23 cellular contexts compared by ENCODE assay signal in the genomic region with DNA sequence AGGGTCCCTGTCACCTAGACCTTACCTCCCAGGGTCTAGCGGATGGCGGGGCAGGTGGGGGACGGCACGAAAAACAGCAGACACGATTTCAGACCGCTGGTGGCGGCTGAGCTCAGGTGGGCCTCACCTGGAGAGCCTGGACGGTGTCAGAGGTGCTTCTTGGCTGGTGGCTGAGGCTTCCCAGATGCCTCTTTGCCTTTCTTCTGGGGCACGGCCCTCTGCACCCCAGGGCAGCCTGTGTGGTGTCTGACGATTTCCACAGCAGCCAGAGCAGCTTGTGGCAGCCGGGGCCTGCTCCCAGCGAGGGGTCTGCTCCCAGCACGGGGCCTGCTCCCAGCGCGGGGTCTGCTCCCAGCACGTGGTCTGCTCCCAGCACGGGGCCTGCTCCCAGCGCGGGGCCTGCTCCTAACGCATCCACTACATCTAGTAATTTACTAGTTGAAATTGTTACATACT.
DNase-seq lines count a peak whose midpoint lies in the region; ATAC-seq and TF ChIP-seq lines count a peak whose summit lies in the region.
"Had no signal": no experiment of that assay in that cellular context is flagged by ENCODE, and none has a peak within 500 bp of the region (broad histone marks: within the 10 kb centered on the region; RNA-seq: fewer than 3 reads in every experiment).

No MANE protein-coding gene starts in this region.

- BruUV-seq in A673 (replicated peaks; lab: Mats Ljungman, UMichigan) (no TSS peak), IMR-90 (replicated peaks; lab: Mats Ljungman, UMichigan) (no TSS peak)

- DNase-seq in A673 (ENCODE audit: low spot score) (peak; percentile 12), IMR-90 (no peak), choroid plexus epithelial cell (ENCODE audit: low read depth) (peak; percentile 17), HFFc6 (no peak), NCI-H2107 (lab: John Stamatoyannopoulos, UW) (no peak), DMS79 (lab: John Stamatoyannopoulos, UW) (no peak), right atrium auricular region (ENCODE audit: low spot score) (no peak)
- DNase-seq: activated CD4-positive, CD25-positive, alpha-beta regulatory T cell; activated T-cell treated with anti-CD3 and anti-CD28 coated beads, Interleukin-2, amount 50 U/mL, for 4 hours; cortex of kidney; foreskin fibroblast; KG1; MV-4-11; NCI-H2171; PC-9 had no signal

- H3K36me3 Mint-ChIP-seq in nephron (ENCODE audit: low read depth) = peaks cover 17% of the 10 kb centered on the region
- peaks cover 9% of the 10 kb centered on the region; the same call in 1 of the 2 replicates for H3K36me3 Mint-ChIP-seq in HFFc6 (ENCODE audit: low read depth)
- H3K36me3 Mint-ChIP-seq: activated naive CD4-positive, alpha-beta T cell treated with anti-CD3 and anti-CD28 coated beads, Interleukin-2, amount 50 U/mL, for 24 hours; natural killer cell treated with Interleukin-12 subunit alpha and Interleukin-12 subunit beta and Interleukin-15 and Interleukin-18, amount 100 ng/mL, for 72 hours had no signal

- no peak overlapping the region for H3K14ac ChIP-seq in IMR-90 (replicated peaks; ENCODE audit: low read depth, low read length)

- H4K20me1 ChIP-seq in IMR-90 (ENCODE audit: insufficient read depth, low read length) = peaks cover 14% of the 10 kb centered on the region; the same call in 1 of the 2 replicates

- no peaks in the 10 kb centered on the region for H3K9me3 ChIP-seq in A673 (ENCODE audit: low read depth, low read length, poor library complexity, severe bottlenecking)
- H3K9me3 ChIP-seq in IMR-90 (ENCODE audit: control insufficient read depth, insufficient read depth, low read length) = no peaks in the 10 kb centered on the region
- H3K9me3 ChIP-seq in right atrium auricular region = no peaks in the 10 kb centered on the region
- H3K9me3 ChIP-seq: thoracic aorta had no signal

- intact Hi-C loops in A673 (cut with micrococcal nuclease; ENCODE audit: unreplicated experiment) = no loop called here
- intact Hi-C loops in IMR-90 (cut with micrococcal nuclease) = no loop called here

- H2BK20ac ChIP-seq in IMR-90 (ENCODE audit: low read depth, low read length) = no peak overlapping the region

- H3K27me3 Mint-ChIP-seq in nephron (ENCODE audit: low read depth) (no peaks in the 10 kb centered on the region), HFFc6 (ENCODE audit: insufficient read depth) (peaks cover 4% of the 10 kb centered on the region; the same call in 1 of the 2 replicates)
- H3K27me3 Mint-ChIP-seq: activated naive CD4-positive, alpha-beta T cell treated with anti-CD3 and anti-CD28 coated beads, Interleukin-2, amount 50 U/mL, for 24 hours; natural killer cell treated with Interleukin-12 subunit alpha and Interleukin-12 subunit beta and Interleukin-15 and Interleukin-18, amount 100 ng/mL, for 72 hours had no signal

- H3K4me1 Mint-ChIP-seq in nephron (peaks cover 50% of the 10 kb centered on the region), HFFc6 (ENCODE audit: low read depth) (peaks cover 14% of the 10 kb centered on the region; the same call in 1 of the 2 replicates)

- H2AK9ac ChIP-seq in IMR-90 (replicated peaks; ENCODE audit: low read depth, low read length, poor library complexity) = no peak overlapping the region

- TF ChIP-seq CTCF in A673 (conservative IDR thresholded peaks at IDR 0.05; ENCODE audit: low read depth, low read length) (no peak), IMR-90 (conservative IDR thresholded peaks at IDR 0.05; ENCODE audit: low read depth, low read length) (no peak), choroid plexus epithelial cell (conservative IDR thresholded peaks at IDR 0.05; ENCODE audit: low read depth, low read length) (no peak), nephron (IDR thresholded peaks at IDR 0.05; ENCODE audit: unreplicated experiment in 3 of 3) (no peak), HFFc6 (IDR thresholded peaks at IDR 0.05) (no peak), right atrium auricular region (IDR thresholded peaks at IDR 0.05) (no peak)

- H3K9ac ChIP-seq in IMR-90 (ENCODE audit: low read depth, low read length) = no peak overlapping the region

- H3K4me3 ChIP-seq in A673 (ENCODE audit: low read depth, low read length, poor library complexity, severe bottlenecking) = no peak overlapping the region
- H3K4me3 ChIP-seq in IMR-90 (ENCODE audit: insufficient read depth, low read depth, low read length) = no peak overlapping the region
- H3K4me3 ChIP-seq in choroid plexus epithelial cell (ENCODE audit: low read depth, low read length) = no peak overlapping the region
- no peak overlapping the region for H3K4me3 ChIP-seq in right atrium auricular region
- H3K4me3 ChIP-seq: GM12878, HAP-1, PC-9, thoracic aorta had no signal

- no peak for TF ChIP-seq POLR2A in IMR-90 (IDR thresholded peaks at IDR 0.05; ENCODE audit: low read depth, low read length)

- no peak overlapping the region for H3K56ac ChIP-seq in IMR-90 (ENCODE audit: extremely low read depth, insufficient read depth, low read length)

- in situ Hi-C loops in IMR-90 (cut with MboI; ENCODE audit: low sequenced_read_pairs) = no loop called here

- no peak overlapping the region for H2BK5ac ChIP-seq in IMR-90 (ENCODE audit: low read depth, low read length, poor library complexity, severe bottlenecking)

- H4K91ac ChIP-seq in IMR-90 (ENCODE audit: insufficient read depth, low read depth, low read length) = no peak overlapping the region

- CTCF ChIA-PET in A673 (lab: Charles Lee) = no interaction called here
- CTCF ChIA-PET in IMR-90 (lab: Yijun Ruan, JAX) = interaction anchor here (0.9 kb wide), 1 partner anchor 12 kb away, joined by 5 read pairs; no protein-coding TSS in a partner anchor

- H3K27ac Mint-ChIP-seq in nephron (peak overlapping the region in 2 of 3 experiments; percentile 89 to 94), HFFc6 (no peak overlapping the region)
- H3K27ac Mint-ChIP-seq: activated naive CD4-positive, alpha-beta T cell treated with anti-CD3 and anti-CD28 coated beads, Interleukin-2, amount 50 U/mL, for 24 hours; natural killer cell treated with Interleukin-12 subunit alpha and Interleukin-12 subunit beta and Interleukin-15 and Interleukin-18, amount 100 ng/mL, for 72 hours; T-helper 2 cell treated with Interferon-gamma antibody and Interleukin-4, amounts not matched to agents 5 μg/mL and 100 μg/mL, for 36 hours had no signal

- H3K4me1 ChIP-seq in A673 (ENCODE audit: insufficient read depth, low read length, poor library complexity, severe bottlenecking) (no peaks in the 10 kb centered on the region), IMR-90 (ENCODE audit: control insufficient read depth, insufficient read depth, low read length) (peaks cover 9% of the 10 kb centered on the region), right atrium auricular region (peaks cover 0 to 8% of the 10 kb centered on the region in 2 donors)
- H3K4me1 ChIP-seq: HAP-1 had no signal

- H2AK5ac ChIP-seq in IMR-90 (ENCODE audit: low read depth, low read length) = no peak overlapping the region

- H4K5ac ChIP-seq in IMR-90 (ENCODE audit: low read depth, low read length) = no peak overlapping the region

- H3K27me3 ChIP-seq in A673 (replicated peaks; ENCODE audit: insufficient read depth, low read depth, low read length, poor library complexity) (no peaks in the 10 kb centered on the region), IMR-90 (ENCODE audit: control insufficient read depth, insufficient read depth, low read length) (no peaks in the 10 kb centered on the region), right atrium auricular region (no peaks in the 10 kb centered on the region)

- H2BK120ac ChIP-seq in IMR-90 (ENCODE audit: low read depth, low read length) = no peak overlapping the region

- H2BK15ac ChIP-seq in IMR-90 (ENCODE audit: low read depth, low read length) = no peak overlapping the region

- H4K8ac ChIP-seq in IMR-90 (ENCODE audit: low read depth in 2 of 2, low read length in 2 of 2) = no peak overlapping the region

- no peak overlapping the region for H3K18ac ChIP-seq in IMR-90 (ENCODE audit: low read depth, low read length)

- no peak overlapping the region for H3K4ac ChIP-seq in IMR-90 (ENCODE audit: low read depth, low read length)

- H2AFZ ChIP-seq in IMR-90 (replicated peaks; ENCODE audit: low read length, poor library complexity) = peak overlapping the region; percentile 15
- H2AFZ ChIP-seq: PC-9 had no signal

- dilution Hi-C loops in IMR-90 (cut with HindIII; ENCODE audit: low sequenced_read_pairs, unreplicated experiment) = no loop called here

- no peak overlapping the region for H3K27ac ChIP-seq in A673 (ENCODE audit: low read depth, low read length, poor library complexity, severe bottlenecking)
- no peak overlapping the region for H3K27ac ChIP-seq in IMR-90 (ENCODE audit: insufficient read depth, low read length)
- no peak overlapping the region for H3K27ac ChIP-seq in right atrium auricular region
- H3K27ac ChIP-seq: C4-2B, PC-9, thoracic aorta had no signal

- 91% methylated on average over 9 of the region's 20 CpGs; no CpG with 5 or more reads in 1 of the 2 experiments for WGBS in IMR-90 (ENCODE audit: extremely low coverage in 2 of 2, insufficient read length in 1 of 2), 2 experiments

- no peak for ATAC-seq in IMR-90 (ENCODE audit: low read depth)
- ATAC-seq: activated T-cell treated with anti-CD3 and anti-CD28 coated beads, Interleukin-2, amount 50 U/mL, for 4 hours; GM12878; natural killer cell treated with Interleukin-12 subunit alpha and Interleukin-12 subunit beta and Interleukin-15 and Interleukin-18, amount 100 ng/mL, for 72 hours had no signal

- TF ChIP-seq RAD21 in IMR-90 (IDR thresholded peaks at IDR 0.05; ENCODE audit: low read length) = no peak

- H3K9me3 Mint-ChIP-seq in nephron (peaks cover 8% of the 10 kb centered on the region), HFFc6 (no peaks in the 10 kb centered on the region; the same call in 1 of the 2 replicates)
- H3K9me3 Mint-ChIP-seq: activated naive CD4-positive, alpha-beta T cell treated with anti-CD3 and anti-CD28 coated beads, Interleukin-2, amount 50 U/mL, for 24 hours; activated T-cell treated with anti-CD3 and anti-CD28 coated beads, Interleukin-2, amount 50 U/mL, for 4 hours; natural killer cell treated with Interleukin-12 subunit alpha and Interleukin-12 subunit beta and Interleukin-15 and Interleukin-18, amount 100 ng/mL, for 72 hours; T-helper 2 cell treated with Interferon-gamma antibody and Interleukin-4, amounts not matched to agents 5 μg/mL and 100 μg/mL, for 36 hours had no signal

- POLR2A ChIA-PET in A673 (lab: Charles Lee; ENCODE audit: low non-redundant PET) (no interaction called here), IMR-90 (lab: Charles Lee; ENCODE audit: unreplicated experiment) (no interaction called here)

- H3K23ac ChIP-seq in IMR-90 (ENCODE audit: low read depth, low read length) = no peak overlapping the region

- peaks cover 2% of the 10 kb centered on the region; the same call in 1 of the 2 replicates for H3K9me1 ChIP-seq in IMR-90 (ENCODE audit: insufficient read depth, low read length)

- H3K36me3 ChIP-seq in A673 (ENCODE audit: insufficient read depth, low read length, poor library complexity, severe bottlenecking) (no peaks in the 10 kb centered on the region), IMR-90 (ENCODE audit: control insufficient read depth, insufficient read depth, low read length) (no peaks in the 10 kb centered on the region; the same call in none of the 2 replicates), right atrium auricular region (no peaks in the 10 kb centered on the region)
- H3K36me3 ChIP-seq: HAP-1, thoracic aorta had no signal

- H3K4me3 Mint-ChIP-seq in nephron (no peak overlapping the region), HFFc6 (no peak overlapping the region)
- H3K4me3 Mint-ChIP-seq: activated naive CD4-positive, alpha-beta T cell treated with anti-CD3 and anti-CD28 coated beads, Interleukin-2, amount 50 U/mL, for 24 hours; activated T-cell treated with anti-CD3 and anti-CD28 coated beads, Interleukin-2, amount 50 U/mL, for 4 hours; natural killer cell treated with Interleukin-12 subunit alpha and Interleukin-12 subunit beta and Interleukin-15 and Interleukin-18, amount 100 ng/mL, for 72 hours; T-helper 2 cell treated with Interferon-gamma antibody and Interleukin-4, amounts not matched to agents 5 μg/mL and 100 μg/mL, for 36 hours had no signal

- peaks cover 17 to 21% of the 10 kb centered on the region in 2 experiments for H3K79me1 ChIP-seq in IMR-90 (ENCODE audit: low read depth in 1 of 2, low read length in 2 of 2)

- no peak overlapping the region for H3K4me2 ChIP-seq in IMR-90 (ENCODE audit: low read depth, low read length)
- H3K4me2 ChIP-seq: PC-9 had no signal

Comparison
In these comparisons a context has a peak if more than half of its experiments do, and no peak if none do; other contexts are left out.
1. DNase-seq: peak in A673 (single experiment) and choroid plexus epithelial cell (single experiment); none in IMR-90 (single experiment), HFFc6 (single experiment), NCI-H2107 (single experiment), DMS79 (single experiment) and right atrium auricular region (single experiment).